Comparison of ENCODE assay signal across 18 cellular contexts in the genomic region with DNA sequence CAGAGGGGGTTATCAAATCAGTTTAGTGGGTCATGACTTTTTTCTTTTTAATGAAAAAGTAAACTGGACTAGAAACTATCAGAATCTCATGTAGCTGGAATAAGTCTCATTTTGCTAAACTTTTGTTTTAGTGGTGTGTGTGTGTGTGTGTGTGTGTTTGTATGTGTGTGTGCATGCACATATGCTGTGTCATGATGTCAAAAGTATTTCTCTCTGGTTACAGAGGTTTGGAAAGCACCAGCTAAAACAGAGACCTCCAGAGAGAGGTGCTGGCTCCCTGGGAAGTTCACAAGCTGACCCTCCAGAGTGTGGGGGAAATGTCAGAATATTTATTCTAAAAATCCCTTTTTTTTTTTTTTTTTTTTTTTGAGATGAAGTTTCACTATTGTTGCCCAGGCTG.
DNase-seq lines count a peak whose midpoint lies in the region; ATAC-seq and TF ChIP-seq lines count a peak whose summit lies in the region.
"Had no signal": no experiment of that assay in that cellular context is flagged by ENCODE, and none has a peak within 500 bp of the region (broad histone marks: within the 10 kb centered on the region; RNA-seq: fewer than 3 reads in every experiment).

No MANE protein-coding gene starts in this region.

- peaks cover 0 to 12% (median 4%) of the 10 kb centered on the region in 3 donors for H3K36me3 Mint-ChIP-seq in CD8-positive, alpha-beta memory T cell
- H3K36me3 Mint-ChIP-seq: brain had no signal

- H3K4me1 Mint-ChIP-seq in CD8-positive, alpha-beta memory T cell, result peaks cover 14 to 33% (median 23%) of the 10 kb centered on the region in 3 donors

- H3K4me3 Mint-ChIP-seq in CD8-positive, alpha-beta memory T cell, result no peak overlapping the region
- H3K4me3 Mint-ChIP-seq: activated CD4-positive, alpha-beta T cell treated with anti-CD3 and anti-CD28 coated beads for 36 hours; activated naive CD4-positive, alpha-beta T cell treated with anti-CD3 and anti-CD28 coated beads, Interleukin-2, amount 10 ng/mL, durations not matched to agents 7 days and 5 days; brain had no signal

- ATAC-seq in HG03108 (IDR thresholded peaks at IDR 0.05; ENCODE audit: unreplicated experiment), result no peak
- ATAC-seq: activated CD4-positive, alpha-beta T cell treated with anti-CD3 and anti-CD28 coated beads for 36 hours had no signal

- no peaks in the 10 kb centered on the region for H3K27me3 Mint-ChIP-seq in CD8-positive, alpha-beta memory T cell
- H3K27me3 Mint-ChIP-seq: activated CD4-positive, alpha-beta T cell treated with anti-CD3 and anti-CD28 coated beads for 36 hours had no signal

- H3K9me3 ChIP-seq in CD8-positive, alpha-beta memory T cell (ENCODE audit: low read length), result no peaks in the 10 kb centered on the region
- H3K9me3 ChIP-seq in skeletal muscle satellite cell (replicated peaks; ENCODE audit: low read length), result no peaks in the 10 kb centered on the region
- H3K9me3 ChIP-seq in right atrium auricular region, result no peaks in the 10 kb centered on the region
- H3K9me3 ChIP-seq: esophagus muscularis mucosa, right lobe of liver had no signal

- no peaks in the 10 kb centered on the region for H4K20me1 ChIP-seq in KMS-11 (ENCODE audit: insufficient read depth)

- no peaks in the 10 kb centered on the region for H3K79me2 ChIP-seq in KMS-11 (ENCODE audit: insufficient read depth, low read depth)

- 0 out of 2 replicates have a peak overlapping the region, but pooled peaks have one; percentile 13 for H3K4me2 ChIP-seq in KMS-11
- H3K4me2 ChIP-seq in skeletal muscle satellite cell (ENCODE audit: low read length), result no peak overlapping the region

- H3K4me1 ChIP-seq in CD8-positive, alpha-beta memory T cell (ENCODE audit: insufficient read depth, low read length), result no peaks in the 10 kb centered on the region
- H3K4me1 ChIP-seq in KMS-11 (ENCODE audit: low read depth, poor library complexity, severe bottlenecking) (peaks cover 29% of the 10 kb centered on the region), skeletal muscle satellite cell (ENCODE audit: control insufficient read depth, insufficient read depth, low read length) (no peaks in the 10 kb centered on the region), right atrium auricular region (no peaks in the 10 kb centered on the region)
- H3K4me1 ChIP-seq: right lobe of liver had no signal

- no peak for TF ChIP-seq CTCF in KMS-11 (conservative IDR thresholded peaks at IDR 0.05; ENCODE audit: low read depth, low read length)
- no peak for TF ChIP-seq CTCF in fibroblast of pulmonary artery (IDR thresholded peaks at IDR 0.05; ENCODE audit: low read length, missing control alignments)
- TF ChIP-seq CTCF in right atrium auricular region (IDR thresholded peaks at IDR 0.05), result no peak
- TF ChIP-seq CTCF in dorsolateral prefrontal cortex (IDR thresholded peaks at IDR 0.05 in 54 of 56, conservative IDR thresholded peaks at IDR 0.05 in 2 of 56; ENCODE audit: low read depth in 1 of 56, partially characterized antibody in 56 of 56), result no peak

- CTCF ChIA-PET in CD8-positive, alpha-beta memory T cell (lab: Charles Lee), result no interaction called here

- DNase-seq in CD8-positive, alpha-beta memory T cell, result no peak
- DNase-seq in fibroblast of pulmonary artery (ENCODE audit: low read depth), result peak; percentile 34
- no peak for DNase-seq in right atrium auricular region (ENCODE audit: low spot score)
- no peak for DNase-seq in dorsolateral prefrontal cortex
- DNase-seq: activated CD4-positive, alpha-beta T cell treated with anti-CD3 and anti-CD28 coated beads for 36 hours; activated naive CD4-positive, alpha-beta T cell treated with anti-CD3 and anti-CD28 coated beads, Interleukin-2, amount 10 ng/mL, durations not matched to agents 7 days and 5 days; GF-D8; heart right ventricle; NCI-H1092; NCI-H774; PC-3; right lobe of liver; stimulated activated CD4-positive, alpha-beta T cell treated with anti-CD3 and anti-CD28 coated beads, Interleukin-2, amount 100 ng/mL, for 24 hours had no signal

- peak overlapping the region in 6 of 8 donors; percentile 41 to 81 (median 61) for H3K27ac Mint-ChIP-seq in CD8-positive, alpha-beta memory T cell
- H3K27ac Mint-ChIP-seq: activated CD4-positive, alpha-beta T cell treated with anti-CD3 and anti-CD28 coated beads for 36 hours; activated naive CD4-positive, alpha-beta T cell treated with anti-CD3 and anti-CD28 coated beads, Interleukin-2, amount 10 ng/mL, durations not matched to agents 7 days and 5 days had no signal

- no peaks in the 10 kb centered on the region for H3K9me3 Mint-ChIP-seq in CD8-positive, alpha-beta memory T cell

- H3K36me3 ChIP-seq in CD8-positive, alpha-beta memory T cell (ENCODE audit: insufficient read depth, low read length), result no peaks in the 10 kb centered on the region
- no peaks in the 10 kb centered on the region for H3K36me3 ChIP-seq in KMS-11 (ENCODE audit: insufficient read depth)
- H3K36me3 ChIP-seq in skeletal muscle satellite cell (ENCODE audit: insufficient read depth, low read length), result no peaks in the 10 kb centered on the region
- no peaks in the 10 kb centered on the region for H3K36me3 ChIP-seq in right atrium auricular region
- H3K36me3 ChIP-seq: esophagus muscularis mucosa, right lobe of liver had no signal

- H2AFZ ChIP-seq in KMS-11 (ENCODE audit: low read depth), result no peak overlapping the region

- H3K9ac ChIP-seq in KMS-11 (no peak overlapping the region), skeletal muscle satellite cell (ENCODE audit: low read depth, low read length) (peak overlapping the region; percentile 1)

- no peak overlapping the region for H3K4me3 ChIP-seq in CD8-positive, alpha-beta memory T cell (ENCODE audit: low read length)
- no peak overlapping the region for H3K4me3 ChIP-seq in KMS-11 (IDR thresholded peaks at IDR 0.05; ENCODE audit: insufficient read depth, low read depth, low read length)
- no peak overlapping the region for H3K4me3 ChIP-seq in fibroblast of pulmonary artery (replicated peaks; ENCODE audit: low read depth, low read length)
- H3K4me3 ChIP-seq in skeletal muscle satellite cell (ENCODE audit: low read length), result no peak overlapping the region
- no peak overlapping the region for H3K4me3 ChIP-seq in right atrium auricular region
- no peak overlapping the region for H3K4me3 ChIP-seq in dorsolateral prefrontal cortex
- H3K4me3 ChIP-seq: esophagus muscularis mucosa, heart right ventricle, right lobe of liver had no signal

- H3K27ac ChIP-seq in CD8-positive, alpha-beta memory T cell (ENCODE audit: low read depth, low read length), result no peak overlapping the region
- H3K27ac ChIP-seq in KMS-11, result no peak overlapping the region; the same call in 1 of the 2 replicates
- H3K27ac ChIP-seq in right atrium auricular region, result no peak overlapping the region
- no peak overlapping the region for H3K27ac ChIP-seq in dorsolateral prefrontal cortex
- H3K27ac ChIP-seq: esophagus muscularis mucosa, right lobe of liver had no signal

- intact Hi-C loops in dorsolateral prefrontal cortex (cut with DNase I), result no loop called here

- H3K27me3 ChIP-seq in CD8-positive, alpha-beta memory T cell (ENCODE audit: insufficient read depth, low read length, poor library complexity, severe bottlenecking), result no peaks in the 10 kb centered on the region
- H3K27me3 ChIP-seq in KMS-11 (ENCODE audit: insufficient read depth, low read depth), result no peaks in the 10 kb centered on the region
- H3K27me3 ChIP-seq in skeletal muscle satellite cell (ENCODE audit: control insufficient read depth, insufficient read depth, low read length), result no peaks in the 10 kb centered on the region
- no peaks in the 10 kb centered on the region for H3K27me3 ChIP-seq in right atrium auricular region
- no peaks in the 10 kb centered on the region for H3K27me3 ChIP-seq in dorsolateral prefrontal cortex
- H3K27me3 ChIP-seq: esophagus muscularis mucosa, heart right ventricle, right lobe of liver had no signal

- POLR2A ChIA-PET in CD8-positive, alpha-beta memory T cell (lab: Charles Lee), result no interaction called here
